ENCODE assay signal across 13 cellular contexts in genomic region chrX:47629419-47630210, GRCh38. TPM values are rescaled to one million over a fixed set of nuclear protein-coding genes. Genes with fewer than 3 reads are reported as not detected.
DNase-seq lines count a peak whose midpoint lies in the region; ATAC-seq and TF ChIP-seq lines count a peak whose summit lies in the region.
"Had no signal": no experiment of that assay in that cellular context is flagged by ENCODE, and none has a peak within 500 bp of the region (broad histone marks: within the 10 kb centered on the region; RNA-seq: fewer than 3 reads in every experiment).

CFP (minus strand) TSS chrX:47629930; CDS start chrX:47629844, 86 bp downstream.

- H3K9me3 ChIP-seq in BLaER1 treated with 17β-estradiol and CSF1 and Interleukin-3, amounts not matched to agents 10 nM and 100 nM (replicated peaks in 1 of 11): no peaks in the 10 kb centered on the region
- no peaks in the 10 kb centered on the region for H3K9me3 ChIP-seq in left lung

- peak within 1 kb of the TSS in 3 of 4 donors; percentile 38 to 74 (median 60) for H3K4me3 Mint-ChIP-seq in IgD-negative memory B cell
- H3K4me3 Mint-ChIP-seq in activated CD4-positive, alpha-beta memory T cell treated with anti-CD3 and anti-CD28 coated beads, Interleukin-2, amount 10 ng/mL, durations not matched to agents 7 days and 5 days: peak within 1 kb of the TSS; percentile 68
- H3K4me3 Mint-ChIP-seq in nephron progenitor cell: no peak within 1 kb of the TSS

- peak; percentile 48 for ATAC-seq in left lung
- no peak for ATAC-seq in HG03039 (IDR thresholded peaks at IDR 0.05; ENCODE audit: unreplicated experiment)
- ATAC-seq in GM21576 (IDR thresholded peaks at IDR 0.05; ENCODE audit: unreplicated experiment): no peak

- H3K27ac ChIP-seq in BLaER1 treated with 17β-estradiol and CSF1 and Interleukin-3, amounts not matched to agents 10 nM and 100 nM: peak within 1 kb of the TSS in 8 of 11 experiments; percentile 47 to 84 (median 74); a peak in 15 of 22 replicates
- H3K27ac ChIP-seq in left lung: peak within 1 kb of the TSS in 1 of 2 donors; percentile 82

- peaks cover 0 to 45% (median 6%) of the 10 kb centered on the region in 11 experiments; a peak in 10 of 22 replicates for H4K20me1 ChIP-seq in BLaER1 treated with 17β-estradiol and CSF1 and Interleukin-3, amounts not matched to agents 10 nM and 100 nM

- TF ChIP-seq CTCF in left lung (IDR thresholded peaks at IDR 0.05): no peak
- TF ChIP-seq CTCF in nephron progenitor cell (IDR thresholded peaks at IDR 0.05): no peak

- peak within 1 kb of the TSS; percentile 64 to 93 (median 87) for H3K4me2 ChIP-seq in BLaER1 treated with 17β-estradiol and CSF1 and Interleukin-3, amounts not matched to agents 10 nM and 100 nM

- peaks cover 0 to 9% (median 4%) of the 10 kb centered on the region in 11 experiments; a peak in 8 of 22 replicates for H3K36me3 ChIP-seq in BLaER1 treated with 17β-estradiol and CSF1 and Interleukin-3, amounts not matched to agents 10 nM and 100 nM
- peaks cover 0 to 7% of the 10 kb centered on the region in 2 donors for H3K36me3 ChIP-seq in left lung

- peaks cover 3% of the 10 kb centered on the region for H3K27me3 Mint-ChIP-seq in IgD-negative memory B cell
- H3K27me3 Mint-ChIP-seq in activated CD4-positive, alpha-beta memory T cell treated with anti-CD3 and anti-CD28 coated beads, Interleukin-2, amount 10 ng/mL, durations not matched to agents 7 days and 5 days: no peaks in the 10 kb centered on the region
- H3K27me3 Mint-ChIP-seq in nephron progenitor cell (ENCODE audit: low read depth, poor library complexity): peaks cover 3% of the 10 kb centered on the region

- H3K4me1 ChIP-seq in BLaER1 treated with 17β-estradiol and CSF1 and Interleukin-3, amounts not matched to agents 10 nM and 100 nM: peaks cover 18 to 76% (median 53%) of the 10 kb centered on the region in 10 experiments
- peaks cover 0 to 27% of the 10 kb centered on the region in 2 donors for H3K4me1 ChIP-seq in left lung

- peak within 1 kb of the TSS in 8 of 10 experiments; percentile 3 to 64 (median 50); a peak in 14 of 20 replicates for H3K4me3 ChIP-seq in BLaER1 treated with 17β-estradiol and CSF1 and Interleukin-3, amounts not matched to agents 10 nM and 100 nM
- peak within 1 kb of the TSS in 1 of 2 donors; percentile 34 for H3K4me3 ChIP-seq in left lung

- H3K4me1 Mint-ChIP-seq in IgD-negative memory B cell (peaks cover 0 to 10% (median 6%) of the 10 kb centered on the region in 3 donors), nephron progenitor cell (peaks cover 10% of the 10 kb centered on the region)
- peaks cover 18% of the 10 kb centered on the region for H3K4me1 Mint-ChIP-seq in activated CD4-positive, alpha-beta memory T cell treated with anti-CD3 and anti-CD28 coated beads, Interleukin-2, amount 10 ng/mL, durations not matched to agents 7 days and 5 days

- CTCF ChIA-PET in activated CD4-positive, alpha-beta memory T cell treated with anti-CD3 and anti-CD28 coated beads, Interleukin-2, amount 10 ng/mL, durations not matched to agents 7 days and 5 days (lab: Charles Lee): interaction anchor here (1.7 kb wide), 1 partner anchor 14 kb away, joined by 5 read pairs; no protein-coding TSS in a partner anchor

- peaks cover 0 to 2% (median 0%) of the 10 kb centered on the region in 3 donors for H3K9me3 Mint-ChIP-seq in IgD-negative memory B cell
- H3K9me3 Mint-ChIP-seq in activated CD4-positive, alpha-beta memory T cell treated with anti-CD3 and anti-CD28 coated beads, Interleukin-2, amount 10 ng/mL, durations not matched to agents 7 days and 5 days: no peaks in the 10 kb centered on the region
- H3K9me3 Mint-ChIP-seq in nephron progenitor cell: peaks cover 41% of the 10 kb centered on the region

- H3K27me3 ChIP-seq in BLaER1 treated with 17β-estradiol and CSF1 and Interleukin-3, amounts not matched to agents 10 nM and 100 nM: peaks cover 0 to 76% (median 60%) of the 10 kb centered on the region in 11 experiments; a peak in 21 of 22 replicates
- H3K27me3 ChIP-seq in left lung: no peaks in the 10 kb centered on the region

- H3K27ac Mint-ChIP-seq in IgD-negative memory B cell (peak within 1 kb of the TSS in 2 of 3 donors; percentile 12 to 39), nephron progenitor cell (no peak within 1 kb of the TSS)
- H3K27ac Mint-ChIP-seq in activated CD4-positive, alpha-beta memory T cell treated with anti-CD3 and anti-CD28 coated beads, Interleukin-2, amount 10 ng/mL, durations not matched to agents 7 days and 5 days: peak within 1 kb of the TSS; percentile 79

- POLR2A ChIA-PET in activated CD4-positive, alpha-beta memory T cell treated with anti-CD3 and anti-CD28 coated beads, Interleukin-2, amount 10 ng/mL, durations not matched to agents 7 days and 5 days (lab: Charles Lee): interaction anchor here (0.6 to 2.0 kb wide), 6 partner anchors 8 to 143 kb away, joined by 3 to 7 read pairs (median 4); partner anchors contain the start of genes ELK1 and TIMP1

- peak; percentile 22 for DNase-seq in activated CD4-positive, alpha-beta memory T cell treated with anti-CD3 and anti-CD28 coated beads, Interleukin-2, amount 10 ng/mL, durations not matched to agents 7 days and 5 days
- DNase-seq in left lung (no peak), nephron progenitor cell (no peak), RPMI8226 (no peak)
- DNase-seq: anterior cingulate cortex, COR-L47, kidney glomerular epithelial cell, NCI-H1092 treated with DMSO at 0.1 percent for 48 hours, NCI-H748 treated with DMSO at 0.1 percent for 48 hours had no signal

- H3K9ac ChIP-seq in BLaER1 treated with 17β-estradiol and CSF1 and Interleukin-3, amounts not matched to agents 10 nM and 100 nM: peak within 1 kb of the TSS in 8 of 11 experiments; percentile 15 to 72 (median 56); a peak in 14 of 22 replicates

- H3K36me3 Mint-ChIP-seq in IgD-negative memory B cell: peaks cover 2% of the 10 kb centered on the region
- peaks cover 4% of the 10 kb centered on the region for H3K36me3 Mint-ChIP-seq in activated CD4-positive, alpha-beta memory T cell treated with anti-CD3 and anti-CD28 coated beads, Interleukin-2, amount 10 ng/mL, durations not matched to agents 7 days and 5 days (ENCODE audit: low read depth)
- H3K36me3 Mint-ChIP-seq in nephron progenitor cell (ENCODE audit: low read depth): no peaks in the 10 kb centered on the region

- intact Hi-C loops in left lung (cut with DNase I): no loop called here

RNA-seq across cellular contexts. Expression of gene CFP, which starts in this region (rescaled TPM):
- polyA plus RNA-seq in IgD-negative memory B cell: 0.95 TPM
- 10 to 100 TPM; 15.7 to 18.6 TPM for total RNA-seq in activated CD4-positive, alpha-beta memory T cell treated with anti-CD3 and anti-CD28 coated beads, Interleukin-2, amount 10 ng/mL, durations not matched to agents 7 days and 5 days
- 10 to 100 TPM in 1 of 2 donors, 1 to 10 TPM in 1; 7.6 to 25.4 TPM for total RNA-seq in left lung
